ENCODE assay signal across 31 cellular contexts in the genomic region with DNA sequence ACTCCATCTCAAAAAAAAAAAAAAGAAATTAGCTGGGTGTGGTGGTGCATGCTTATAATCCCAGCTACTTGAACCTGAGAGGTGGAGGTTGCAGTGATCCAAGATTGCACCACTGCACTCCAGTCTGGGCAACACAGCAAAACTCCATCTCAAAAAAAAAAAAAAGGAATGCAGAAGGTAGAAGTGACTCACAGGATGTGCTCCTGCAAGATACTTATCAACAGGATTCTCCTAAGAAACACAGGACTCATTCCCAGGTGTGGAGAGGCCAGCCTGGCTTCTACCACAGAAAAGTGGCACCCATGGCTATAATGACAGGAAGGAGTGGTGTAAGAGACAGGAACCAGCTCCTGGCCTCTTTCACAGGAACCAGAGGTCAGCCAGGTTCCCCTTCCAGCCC. TPM values are rescaled to one million over a fixed set of nuclear protein-coding genes. Genes with fewer than 3 reads are reported as not detected.
A peak's percentile ranks its signal among the peaks of the same experiment; 100 is the strongest.
DNase-seq lines count a peak whose midpoint lies in the region; ATAC-seq, FAIRE-seq and TF ChIP-seq lines count a peak whose summit lies in the region.
"Had no signal": no experiment of that assay in that cellular context is flagged by ENCODE, and none has a peak within 500 bp of the region (broad histone marks: within the 10 kb centered on the region; RNA-seq: fewer than 3 reads in every experiment).

No MANE protein-coding gene starts in this region.

- H3K27ac ChIP-seq in lower lobe of right lung, result no peak overlapping the region
- no peak overlapping the region for H3K27ac ChIP-seq in naive thymus-derived CD4-positive, alpha-beta T cell (ENCODE audit: low read depth, low read length)
- H3K27ac ChIP-seq: HL-60, thoracic aorta had no signal

- intact Hi-C loops in lower lobe of right lung (cut with DNase I), result no loop called here
- intact Hi-C loops in naive thymus-derived CD4-positive, alpha-beta T cell (cut with micrococcal nuclease), result no loop called here

- H3K9me3 Mint-ChIP-seq in naive thymus-derived CD4-positive, alpha-beta T cell, result peaks cover 0 to 1% (median 0%) of the 10 kb centered on the region in 11 donors
- H3K9me3 Mint-ChIP-seq: activated CD4-positive, alpha-beta memory T cell treated with anti-CD3 and anti-CD28 coated beads for 36 hours; activated naive CD8-positive, alpha-beta T cell treated with anti-CD3 and anti-CD28 coated beads, Interleukin-2, amount 50 U/mL, for 24 hours; activated T-cell treated with anti-CD3 and anti-CD28 coated beads, Interleukin-2, amount 50 U/mL, for 72 hours; CD8-positive, alpha-beta memory T cell; central memory CD8-positive, alpha-beta T cell; immature natural killer cell; naive thymus-derived CD8-positive, alpha-beta T cell; stimulated activated naive CD8-positive, alpha-beta T cell treated with anti-CD3 and anti-CD28 coated beads, Interleukin-15, Interleukin-2, amounts not matched to agents 100 ng/mL and 50 ng/mL, for 24 hours had no signal

- TF ChIP-seq CTCF in epithelial cell of esophagus (IDR thresholded peaks at IDR 0.05; ENCODE audit: insufficient read depth, low read depth, low read length, missing control alignments), result no peak
- TF ChIP-seq CTCF in lower lobe of right lung (IDR thresholded peaks at IDR 0.05), result no peak

- peak; percentile 2 for ATAC-seq in lower lobe of right lung
- no peak for ATAC-seq in naive thymus-derived CD4-positive, alpha-beta T cell
- ATAC-seq: activated naive CD8-positive, alpha-beta T cell treated with anti-CD3 and anti-CD28 coated beads, Interleukin-2, amount 50 U/mL, for 24 hours; activated T-cell treated with anti-CD3 and anti-CD28 coated beads, Interleukin-2, amount 50 U/mL, for 72 hours; left ventricle myocardium superior; naive thymus-derived CD8-positive, alpha-beta T cell; sciatic nerve had no signal

- H3K27me3 Mint-ChIP-seq in naive thymus-derived CD4-positive, alpha-beta T cell, result no peaks in the 10 kb centered on the region
- H3K27me3 Mint-ChIP-seq: activated CD4-positive, alpha-beta memory T cell treated with anti-CD3 and anti-CD28 coated beads for 36 hours; activated naive CD8-positive, alpha-beta T cell treated with anti-CD3 and anti-CD28 coated beads, Interleukin-2, amount 50 U/mL, for 24 hours; central memory CD8-positive, alpha-beta T cell; naive thymus-derived CD8-positive, alpha-beta T cell; stimulated activated naive CD8-positive, alpha-beta T cell treated with anti-CD3 and anti-CD28 coated beads, Interleukin-15, Interleukin-2, amounts not matched to agents 100 ng/mL and 50 ng/mL, for 24 hours had no signal

- H3K27ac Mint-ChIP-seq in naive thymus-derived CD4-positive, alpha-beta T cell, result no peak overlapping the region
- H3K27ac Mint-ChIP-seq: activated CD4-positive, alpha-beta memory T cell treated with anti-CD3 and anti-CD28 coated beads for 36 hours; activated naive CD8-positive, alpha-beta T cell treated with anti-CD3 and anti-CD28 coated beads, Interleukin-2, amount 50 U/mL, for 24 hours; activated T-cell treated with anti-CD3 and anti-CD28 coated beads, Interleukin-2, amount 50 U/mL, for 72 hours; CD8-positive, alpha-beta memory T cell; immature natural killer cell; naive thymus-derived CD8-positive, alpha-beta T cell; progenitor cell of endocrine pancreas; stimulated activated naive CD8-positive, alpha-beta T cell treated with anti-CD3 and anti-CD28 coated beads, Interleukin-15, Interleukin-2, amounts not matched to agents 100 ng/mL and 50 ng/mL, for 24 hours had no signal

- H3K9me3 ChIP-seq in lower lobe of right lung, result no peaks in the 10 kb centered on the region
- no peaks in the 10 kb centered on the region for H3K9me3 ChIP-seq in naive thymus-derived CD4-positive, alpha-beta T cell (ENCODE audit: control insufficient read depth in 2 of 3, low read length in 3 of 3)
- H3K9me3 ChIP-seq in HAP-1, result no peaks in the 10 kb centered on the region
- H3K9me3 ChIP-seq: thoracic aorta had no signal

- peaks cover 0 to 16% (median 3%) of the 10 kb centered on the region in 7 donors for H3K4me1 Mint-ChIP-seq in naive thymus-derived CD4-positive, alpha-beta T cell
- H3K4me1 Mint-ChIP-seq: activated naive CD8-positive, alpha-beta T cell treated with anti-CD3 and anti-CD28 coated beads, Interleukin-2, amount 50 U/mL, for 24 hours; CD8-positive, alpha-beta memory T cell; central memory CD8-positive, alpha-beta T cell; immature natural killer cell had no signal

- H3K4me1 ChIP-seq in lower lobe of right lung (peaks cover 25% of the 10 kb centered on the region), HAP-1 (no peaks in the 10 kb centered on the region)
- no peaks in the 10 kb centered on the region for H3K4me1 ChIP-seq in naive thymus-derived CD4-positive, alpha-beta T cell (ENCODE audit: control insufficient read depth in 2 of 2, insufficient read depth in 2 of 2, low read length in 2 of 2)

- DNase-seq in ELR (ENCODE audit: low read depth), result peak; percentile 58
- DNase-seq in RCC 7860 (ENCODE audit: low spot score), result peak; percentile 35
- DNase-seq in epithelial cell of esophagus (ENCODE audit: low read depth), result peak; percentile 84
- DNase-seq in lower lobe of right lung, result no peak
- DNase-seq in COLO668 (lab: John Stamatoyannopoulos, UW; ENCODE audit: unreplicated experiment), result no peak
- DNase-seq in naive thymus-derived CD4-positive, alpha-beta T cell, result no peak
- DNase-seq in epidermal melanocyte (ENCODE audit: insufficient read length, low spot score), result no peak
- no peak for DNase-seq in HAP-1 (ENCODE audit: low spot score in 2 of 2)
- DNase-seq: activated CD4-positive, alpha-beta memory T cell treated with anti-CD3 and anti-CD28 coated beads for 36 hours; activated CD4-positive, CD25-positive, alpha-beta regulatory T cell treated with anti-CD3 and anti-CD28 coated beads, Interleukin-2, amount 50 U/mL, for 72 hours; activated naive CD8-positive, alpha-beta T cell treated with anti-CD3 and anti-CD28 coated beads, Interleukin-2, amount 50 U/mL, for 24 hours; activated T-cell treated with anti-CD3 and anti-CD28 coated beads, Interleukin-2, amount 50 U/mL, for 72 hours; CD8-positive, alpha-beta memory T cell; immature natural killer cell; Kasumi-1; left ventricle myocardium superior; midbrain; naive thymus-derived CD8-positive, alpha-beta T cell; NCI-H1694 treated with DMSO at 0.1 percent for 48 hours; NCI-H82; stimulated activated CD8-positive, alpha-beta memory T cell treated with anti-CD3 and anti-CD28 coated beads, Interleukin-4, amount 100 ng/mL, for 48 hours had no signal

- H3K36me3 ChIP-seq in lower lobe of right lung (no peaks in the 10 kb centered on the region), HAP-1 (replicated peaks) (no peaks in the 10 kb centered on the region)
- H3K36me3 ChIP-seq in naive thymus-derived CD4-positive, alpha-beta T cell (ENCODE audit: control insufficient read depth in 2 of 3, insufficient read depth in 3 of 3, low read length in 3 of 3), result peaks cover 0 to 3% (median 0%) of the 10 kb centered on the region in 3 experiments
- H3K36me3 ChIP-seq: thoracic aorta had no signal

- CTCF ChIA-PET in naive thymus-derived CD4-positive, alpha-beta T cell (lab: Charles Lee), result no interaction called here

- peaks cover 0 to 11% (median 6%) of the 10 kb centered on the region in 5 donors for H3K36me3 Mint-ChIP-seq in naive thymus-derived CD4-positive, alpha-beta T cell
- H3K36me3 Mint-ChIP-seq: activated CD4-positive, alpha-beta memory T cell treated with anti-CD3 and anti-CD28 coated beads for 36 hours had no signal

- FAIRE-seq in RCC 7860 (lab: Jason Lieb, UNC), result no peak
- FAIRE-seq: GM12891 had no signal

- no peaks in the 10 kb centered on the region for H3K27me3 ChIP-seq in lower lobe of right lung (ENCODE audit: low read depth)
- no peaks in the 10 kb centered on the region for H3K27me3 ChIP-seq in naive thymus-derived CD4-positive, alpha-beta T cell (ENCODE audit: control insufficient read depth in 2 of 2, insufficient read depth in 2 of 2, low read length in 2 of 2)
- no peaks in the 10 kb centered on the region for H3K27me3 ChIP-seq in HAP-1 (ENCODE audit: low read depth)

- POLR2A ChIA-PET in naive thymus-derived CD4-positive, alpha-beta T cell (lab: Charles Lee), result interaction anchor here (0.9 kb wide), 2 partner anchors 32 to 280 kb away, joined by 3 read pairs; no protein-coding TSS in a partner anchor

- H3K4me3 ChIP-seq in epithelial cell of esophagus (ENCODE audit: low read length), result no peak overlapping the region
- H3K4me3 ChIP-seq in lower lobe of right lung, result no peak overlapping the region
- H3K4me3 ChIP-seq in naive thymus-derived CD4-positive, alpha-beta T cell (ENCODE audit: low read length), result no peak overlapping the region
- no peak overlapping the region for H3K4me3 ChIP-seq in HAP-1
- H3K4me3 ChIP-seq: thoracic aorta had no signal

- in situ Hi-C loops in HAP-1 (cut with MboI; ENCODE audit: low sequenced_read_pairs), result no loop called here

- no peak overlapping the region for H3K4me3 Mint-ChIP-seq in naive thymus-derived CD4-positive, alpha-beta T cell
- H3K4me3 Mint-ChIP-seq: activated CD4-positive, alpha-beta memory T cell treated with anti-CD3 and anti-CD28 coated beads for 36 hours; activated naive CD8-positive, alpha-beta T cell treated with anti-CD3 and anti-CD28 coated beads, Interleukin-2, amount 50 U/mL, for 24 hours; activated T-cell treated with anti-CD3 and anti-CD28 coated beads, Interleukin-2, amount 50 U/mL, for 72 hours; CD8-positive, alpha-beta memory T cell; central memory CD8-positive, alpha-beta T cell; immature natural killer cell; naive thymus-derived CD8-positive, alpha-beta T cell; stimulated activated naive CD8-positive, alpha-beta T cell treated with anti-CD3 and anti-CD28 coated beads, Interleukin-15, Interleukin-2, amounts not matched to agents 100 ng/mL and 50 ng/mL, for 24 hours had no signal

RNA-seq across cellular contexts. Expression of gene ELMO3, which starts 13.8 kb away (rescaled TPM):
- total RNA-seq in lower lobe of right lung, result 14.9 TPM
- total RNA-seq in naive thymus-derived CD4-positive, alpha-beta T cell, result 1 to 10 TPM; 2.6 to 9.1 (median 7.5) TPM
- polyA plus RNA-seq in naive thymus-derived CD4-positive, alpha-beta T cell, result under 1 TPM in 1 of 2 donors, not detected in 1; 0.07 TPM
- polyA plus RNA-seq: CD8-positive, alpha-beta memory T cell; immature natural killer cell; naive thymus-derived CD8-positive, alpha-beta T cell had no signal

RNA-seq across cellular contexts. Expression of gene TMEM208, which starts 14.2 kb away (rescaled TPM):
- total RNA-seq in lower lobe of right lung, result 33.1 TPM
- 10 to 100 TPM; 27.6 to 44.8 (median 32.7) TPM for total RNA-seq in naive thymus-derived CD4-positive, alpha-beta T cell
- polyA plus RNA-seq in naive thymus-derived CD4-positive, alpha-beta T cell, result 10 to 100 TPM; 79.7 to 88.3 TPM

RNA-seq across cellular contexts. Expression of gene E2F4, which starts 20.8 kb away (rescaled TPM):
- total RNA-seq in lower lobe of right lung, result 66.5 TPM
- total RNA-seq in naive thymus-derived CD4-positive, alpha-beta T cell, result 100 to 1,000 TPM in 1 of 5 experiments, 10 to 100 TPM in 4; 67.1 to 133 (median 73.0) TPM
- polyA plus RNA-seq in naive thymus-derived CD4-positive, alpha-beta T cell, result 10 to 100 TPM; 59.4 to 97.9 TPM

RNA-seq across cellular contexts. Expression of gene EXOC3L1, which starts 22.8 kb away (rescaled TPM):
- total RNA-seq in lower lobe of right lung, result 15.6 TPM
- total RNA-seq in naive thymus-derived CD4-positive, alpha-beta T cell, result under 1 TPM in 2 of 5 experiments, not detected in 3; 0.58 to 0.73 TPM
- not detected for polyA plus RNA-seq in naive thymus-derived CD4-positive, alpha-beta T cell
- total RNA-seq: activated CD4-positive, alpha-beta memory T cell treated with anti-CD3 and anti-CD28 coated beads for 36 hours; activated T-cell treated with anti-CD3 and anti-CD28 coated beads, Interleukin-2, amount 50 U/mL, for 72 hours; CD8-positive, alpha-beta memory T cell; H4; naive thymus-derived CD8-positive, alpha-beta T cell; NCI-H460; progenitor cell of endocrine pancreas had no signal
- polyA plus RNA-seq: BJ; CD8-positive, alpha-beta memory T cell; immature natural killer cell had no signal

RNA-seq across cellular contexts. Expression of gene MATCAP1, which starts 29.0 kb away (rescaled TPM):
- 29.0 TPM for total RNA-seq in lower lobe of right lung
- total RNA-seq in naive thymus-derived CD4-positive, alpha-beta T cell, result 10 to 100 TPM in 3 of 5 experiments, 1 to 10 TPM in 2; 4.3 to 88.1 (median 11.0) TPM
- polyA plus RNA-seq in naive thymus-derived CD4-positive, alpha-beta T cell, result under 1 TPM; 0.48 to 0.78 TPM

Comparison
In these comparisons a context has a peak if more than half of its experiments do, and no peak if none do; other contexts are left out.
1. DNase-seq: peak in ELR (single experiment), RCC 7860 (single experiment) and epithelial cell of esophagus (single experiment); none in lower lobe of right lung (single experiment), COLO668 (single experiment), naive thymus-derived CD4-positive, alpha-beta T cell (0 of 9), epidermal melanocyte (single experiment) and HAP-1 (0 of 2).